Comparison of ENCODE assay signal across 24 cellular contexts in the genomic region with DNA sequence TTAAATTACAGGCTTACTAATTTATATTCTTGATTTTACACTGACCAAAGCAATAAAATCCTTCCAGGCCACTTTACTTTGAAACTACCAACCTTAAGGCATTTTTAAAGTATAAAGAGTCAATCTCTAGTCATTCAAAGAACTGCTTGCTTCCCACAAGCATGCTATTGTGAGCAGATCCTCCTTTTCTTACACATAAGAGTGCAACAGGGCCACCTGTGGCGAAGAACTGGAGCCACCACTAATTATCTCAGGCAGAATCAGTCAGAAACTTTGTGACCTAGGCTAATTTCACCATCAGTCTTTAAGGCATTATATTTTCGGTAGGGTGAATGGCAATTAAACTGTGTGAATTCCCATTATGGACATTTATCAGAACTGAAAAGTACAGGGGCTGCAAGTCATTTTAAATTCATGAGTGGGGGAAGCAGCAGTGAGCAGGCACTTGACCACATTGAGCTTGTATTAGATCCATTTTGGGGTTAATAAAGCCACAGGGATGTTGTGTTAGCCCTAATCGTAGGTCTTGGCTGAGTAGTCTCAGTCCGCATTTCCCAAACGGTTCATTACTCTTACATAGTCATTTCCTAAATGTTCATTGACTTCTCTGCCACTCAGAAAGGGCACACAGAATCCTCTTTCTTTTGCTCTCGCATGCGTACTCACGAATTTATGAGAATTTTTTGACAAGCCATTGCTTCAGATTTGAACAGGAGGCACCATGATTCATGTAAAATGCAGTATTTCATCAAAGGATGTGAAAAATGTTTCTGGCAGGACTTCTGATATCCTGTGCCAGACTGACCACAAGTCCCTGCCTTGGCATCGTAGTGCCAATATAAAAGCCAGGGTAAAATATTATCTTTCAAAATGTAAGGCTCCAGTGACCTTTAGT. TPM values are rescaled to one million over a fixed set of nuclear protein-coding genes. Genes with fewer than 3 reads are reported as not detected.
DNase-seq lines count a peak whose midpoint lies in the region; ATAC-seq, FAIRE-seq and TF ChIP-seq lines count a peak whose summit lies in the region.
"Had no signal": no experiment of that assay in that cellular context is flagged by ENCODE, and none has a peak within 500 bp of the region (broad histone marks: within the 10 kb centered on the region; RNA-seq: fewer than 3 reads in every experiment).

No MANE protein-coding gene starts in this region.

- POLR2A ChIA-PET in H1 (lab: Charles Lee; ENCODE audit: partially characterized antibody): no interaction called here

- TF ChIP-seq RAD21 in H1 (IDR thresholded peaks at IDR 0.05 in 1 of 2, conservative IDR thresholded peaks at IDR 0.05 in 1 of 2; ENCODE audit: low read depth in 2 of 2, low read length in 2 of 2): peak; percentile 11 to 26; a peak in 3 of 4 replicates

- DNase-seq in ELF-1 (ENCODE audit: low read depth, low spot score): peak; percentile 18
- peak; percentile 0 for DNase-seq in M059J (ENCODE audit: low read depth)
- DNase-seq in H1 (ENCODE audit: low read depth in 1 of 2, low spot score in 2 of 2): peak in 1 of 2 experiments; percentile 15
- peak; percentile 64 for DNase-seq in neuronal stem cell (ENCODE audit: low spot score)
- no peak for DNase-seq in MM.1S
- no peak for DNase-seq in NCI-H524 (lab: John Stamatoyannopoulos, UW)
- DNase-seq: activated CD8-positive, alpha-beta T cell treated with anti-CD3 and anti-CD28 coated beads, Interleukin-2, amount 10 ng/mL, durations not matched to agents 7 days and 5 days; activated T-cell treated with anti-CD3 and anti-CD28 coated beads, Interleukin-2, amount 50 U/mL, for 24 hours; CD8-positive, alpha-beta T cell; DMS53; foreskin melanocyte; left colon; NCI-H774; Peyer's patch had no signal

- H3K4me3 ChIP-seq in H1 (ENCODE audit: extremely low read depth in 1 of 4, insufficient read depth in 2 of 4, low read depth in 3 of 4, low read length in 4 of 4): no peak overlapping the region; a peak in 1 of 8 replicates
- no peak overlapping the region for H3K4me3 ChIP-seq in neuronal stem cell (ENCODE audit: low read length in 2 of 2)
- H3K4me3 ChIP-seq in MM.1S (ENCODE audit: low read length): no peak overlapping the region
- H3K4me3 ChIP-seq: Peyer's patch had no signal

- no peaks in the 10 kb centered on the region for H3F3A ChIP-seq in MM.1S (ENCODE audit: insufficient read depth, low read length)

- H3K4me1 ChIP-seq in H1 (replicated peaks in 1 of 4; ENCODE audit: control insufficient read depth in 3 of 4, insufficient read depth in 4 of 4, low read length in 3 of 4): no peaks in the 10 kb centered on the region; a peak in 1 of 7 replicates
- peaks cover 0 to 7% of the 10 kb centered on the region in 2 donors for H3K4me1 ChIP-seq in neuronal stem cell (ENCODE audit: control insufficient read depth in 2 of 2, insufficient read depth in 1 of 2, low read depth in 1 of 2, low read length in 2 of 2)
- H3K4me1 ChIP-seq in MM.1S (ENCODE audit: low read length): no peaks in the 10 kb centered on the region
- H3K4me1 ChIP-seq: Peyer's patch had no signal

- no peak overlapping the region for H3K23ac ChIP-seq in H1 (ENCODE audit: insufficient read length)
- H3K23ac ChIP-seq in neuronal stem cell (ENCODE audit: low read depth, low read length, poor library complexity): no peak overlapping the region

- no peaks in the 10 kb centered on the region for H3K27me3 ChIP-seq in H1 (replicated peaks in 1 of 4; ENCODE audit: control insufficient read depth in 3 of 4, extremely low read depth in 1 of 4, insufficient read depth in 3 of 4, low read length in 3 of 4)
- peaks cover 0 to 23% (median 0%) of the 10 kb centered on the region in 3 experiments for H3K27me3 ChIP-seq in neuronal stem cell (ENCODE audit: control insufficient read depth in 3 of 3, insufficient read depth in 3 of 3, low read depth in 1 of 3, low read length in 3 of 3)
- H3K27me3 ChIP-seq in MM.1S (replicated peaks; ENCODE audit: insufficient read depth, low read length): no peaks in the 10 kb centered on the region
- H3K27me3 ChIP-seq: Peyer's patch had no signal

- no peaks in the 10 kb centered on the region for H3K23me2 ChIP-seq in H1 (ENCODE audit: low read depth, low read length)

- TF ChIP-seq EP300 in H1 (IDR thresholded peaks at IDR 0.05; ENCODE audit: borderline replicate concordance in 1 of 2, low read depth in 2 of 2, low read length in 2 of 2): no peak

- no peak overlapping the region for H4K5ac ChIP-seq in H1 (ENCODE audit: insufficient read length, low read depth, low read length)

- no peak overlapping the region for H2BK20ac ChIP-seq in H1 (ENCODE audit: low read length)

- H4K20me1 ChIP-seq in H1 (replicated peaks in 1 of 2; ENCODE audit: control insufficient read depth in 1 of 2, insufficient read depth in 2 of 2, low read length in 2 of 2): no peaks in the 10 kb centered on the region
- H4K20me1 ChIP-seq in MM.1S (ENCODE audit: insufficient read depth, low read length): no peaks in the 10 kb centered on the region

- no peak overlapping the region for H2BK15ac ChIP-seq in H1 (ENCODE audit: low read length)
- H2BK15ac ChIP-seq in neuronal stem cell (ENCODE audit: low read length): no peak overlapping the region

- H3K36me3 ChIP-seq in H1 (ENCODE audit: control insufficient read depth in 2 of 4, insufficient read depth in 4 of 4, low read length in 3 of 4) (no peaks in the 10 kb centered on the region), neuronal stem cell (replicated peaks in 1 of 2; ENCODE audit: control insufficient read depth in 2 of 2, insufficient read depth in 2 of 2, low read length in 2 of 2) (no peaks in the 10 kb centered on the region), MM.1S (replicated peaks; ENCODE audit: insufficient read depth, low read length) (no peaks in the 10 kb centered on the region)
- H3K36me3 ChIP-seq: Peyer's patch had no signal

- H3K4ac ChIP-seq in H1 (replicated peaks; ENCODE audit: insufficient read length, low read depth, low read length) (no peak overlapping the region), neuronal stem cell (ENCODE audit: low read length) (no peak overlapping the region)

- FAIRE-seq in H1 (lab: Jason Lieb, UNC): peak; percentile 69
- FAIRE-seq: bronchial epithelial cell, GM12891 had no signal

- H4K91ac ChIP-seq in H1 (replicated peaks; ENCODE audit: insufficient read length, low read length) (no peak overlapping the region), neuronal stem cell (ENCODE audit: low read depth, low read length, poor library complexity) (no peak overlapping the region)

- H3K27ac ChIP-seq in H1 (ENCODE audit: low read depth, low read length) (no peak overlapping the region), neuronal stem cell (replicated peaks; ENCODE audit: low read length) (peak overlapping the region; percentile 91), MM.1S (ENCODE audit: low read length) (no peak overlapping the region)
- H3K27ac ChIP-seq: HL-60, Peyer's patch had no signal

- no peak overlapping the region for H2BK12ac ChIP-seq in H1 (ENCODE audit: low read depth, low read length)
- no peak overlapping the region for H2BK12ac ChIP-seq in neuronal stem cell (ENCODE audit: low read length)

- CTCF ChIA-PET in H1 (lab: Charles Lee; ENCODE audit: partially characterized antibody): interaction anchor here (0.9 to 2.3 kb wide), 3 partner anchors 40 to 261 kb away, joined by 3 to 6 read pairs (median 3); partner anchors contain the start of gene NPY2R

- no peak overlapping the region for H3K56ac ChIP-seq in H1 (replicated peaks; ENCODE audit: insufficient read length, low read depth, low read length)

- H2BK5ac ChIP-seq in H1 (ENCODE audit: low read depth, low read length) (no peak overlapping the region), neuronal stem cell (ENCODE audit: low read length) (no peak overlapping the region)

- WGBS in H1 (ENCODE audit: extremely low coverage in 1 of 2, insufficient coverage in 1 of 2, insufficient read length in 1 of 2, insufficient replicate concordance in 2 of 2, low coverage in 1 of 2, low lambda C conversion rate in 2 of 2, missing lambda C conversion rate in 1 of 2), 2 experiments: 82% methylated on average over 9 of the region's 9 CpGs; no CpG with 5 or more reads in 1 of the 2 experiments
- WGBS in neuronal stem cell (ENCODE audit: extremely low coverage in 2 of 2, insufficient read length in 2 of 2, insufficient replicate concordance in 1 of 2), 2 donors: no CpG with 5 or more reads among the region's 9 CpGs

- H3K9me2 ChIP-seq in MM.1S (replicated peaks; ENCODE audit: insufficient read depth, low read length): no peaks in the 10 kb centered on the region

- ATAC-seq in HG03108 (IDR thresholded peaks at IDR 0.05; ENCODE audit: unreplicated experiment): no peak
- no peak for ATAC-seq in HG02970 (IDR thresholded peaks at IDR 0.05; ENCODE audit: low FRiP score, unreplicated experiment)
- ATAC-seq: activated CD8-positive, alpha-beta T cell treated with anti-CD3 and anti-CD28 coated beads, Interleukin-2, amount 10 ng/mL, durations not matched to agents 7 days and 5 days; CD8-positive, alpha-beta T cell; HCT116; left colon had no signal

- H4K8ac ChIP-seq in H1 (ENCODE audit: extremely low read depth, insufficient read depth, low read length) (no peak overlapping the region), neuronal stem cell (ENCODE audit: low read depth, low read length) (no peak overlapping the region)

- H3K18ac ChIP-seq in H1 (ENCODE audit: extremely low read depth, low read length): no peak overlapping the region
- no peak overlapping the region for H3K18ac ChIP-seq in neuronal stem cell (ENCODE audit: low read length)

- no peak overlapping the region for H3K9ac ChIP-seq in H1 (replicated peaks in 1 of 4; ENCODE audit: extremely low read depth in 1 of 4, low read depth in 3 of 4, low read length in 3 of 4)
- H3K9ac ChIP-seq in neuronal stem cell (ENCODE audit: low read depth, low read length, poor library complexity): no peak overlapping the region
- no peak overlapping the region for H3K9ac ChIP-seq in MM.1S (ENCODE audit: low read length)

- H2BK120ac ChIP-seq in H1 (replicated peaks; ENCODE audit: low read depth, low read length) (no peak overlapping the region), neuronal stem cell (ENCODE audit: low read depth, low read length) (no peak overlapping the region)

- no peak for TF ChIP-seq CTCF in H1 (IDR thresholded peaks at IDR 0.05; ENCODE audit: control extremely low read depth in 1 of 3, insufficient read depth in 1 of 3, low read depth in 1 of 3, low read length in 3 of 3)
- no peak for TF ChIP-seq CTCF in MM.1S (IDR thresholded peaks at IDR 0.05; ENCODE audit: low read length)

- no peak for TF ChIP-seq POLR2A in H1 (IDR thresholded peaks at IDR 0.05; ENCODE audit: control extremely low read depth in 1 of 2, low read depth in 2 of 2, low read length in 2 of 2)

- H3K9me3 ChIP-seq in H1 (ENCODE audit: insufficient read depth in 2 of 2, low read depth in 1 of 2, low read length in 1 of 2): no peaks in the 10 kb centered on the region
- H3K9me3 ChIP-seq in neuronal stem cell (replicated peaks in 1 of 2; ENCODE audit: control insufficient read depth in 2 of 2, insufficient read depth in 1 of 2, low read depth in 1 of 2, low read length in 2 of 2): no peaks in the 10 kb centered on the region
- H3K9me3 ChIP-seq in MM.1S (replicated peaks; ENCODE audit: insufficient read depth, low read length): no peaks in the 10 kb centered on the region
- H3K9me3 ChIP-seq: Peyer's patch had no signal

- no peak overlapping the region for H2AK5ac ChIP-seq in H1 (ENCODE audit: low read depth, low read length)
- H2AK5ac ChIP-seq in neuronal stem cell (ENCODE audit: low read depth, low read length): no peak overlapping the region

- H3K14ac ChIP-seq in H1 (ENCODE audit: insufficient read length): no peak overlapping the region
- H3K14ac ChIP-seq in neuronal stem cell (ENCODE audit: low read length): no peak overlapping the region

- H3K79me1 ChIP-seq in H1 (ENCODE audit: low read depth, low read length): no peaks in the 10 kb centered on the region
- H3K79me1 ChIP-seq in neuronal stem cell (ENCODE audit: low read depth, low read length): no peaks in the 10 kb centered on the region

- H3K4me2 ChIP-seq in H1 (ENCODE audit: insufficient read depth in 1 of 2, low read depth in 2 of 2, low read length in 2 of 2) (peak overlapping the region in 1 of 2 experiments; percentile 12; a peak in 2 of 4 replicates), neuronal stem cell (ENCODE audit: insufficient read depth, low read length, poor library complexity, severe bottlenecking) (no peak overlapping the region), MM.1S (ENCODE audit: low read depth, low read length) (no peak overlapping the region)

- H2AFZ ChIP-seq in H1 (ENCODE audit: low read length) (no peak overlapping the region), neuronal stem cell (ENCODE audit: low read length) (no peak overlapping the region), MM.1S (ENCODE audit: low read length) (no peak overlapping the region)

- H3K79me2 ChIP-seq in H1 (ENCODE audit: control insufficient read depth in 1 of 2, insufficient read depth in 2 of 2, low read length in 2 of 2) (no peaks in the 10 kb centered on the region), MM.1S (ENCODE audit: low read length) (no peaks in the 10 kb centered on the region)

RNA-seq across cellular contexts. Expression of gene NPY2R, which starts 39.8 kb away (rescaled TPM):
- not detected in 2 replicates for total RNA-seq in M059J (2014; rRNA removed; shearing (Covaris generic))
- total RNA-seq in H1 (2021; fragmentation: NEBNext Ultra II Directional; extraction: Animal tissue kit (Norgen Biotek cat#: 25700)): 0.34 and 0.41 TPM in 2 replicates
- polyA plus RNA-seq in H1 (2011; rRNA removed): 0.09 and 0.14 TPM in 2 replicates
- polyA plus RNA-seq in H1 (2011; cell fraction: cytosol; rRNA removed): 0.18 TPM
- polyA plus RNA-seq in H1 (2011; cell fraction: nucleus; rRNA removed): 0.19 TPM
- 0.17 to 0.33 TPM (median 0.19 TPM) in 4 replicates for polyA plus RNA-seq in H1 (2012, experiment 1 of 2)
- 0.04 TPM for polyA plus RNA-seq in H1 (2012, experiment 2 of 2)
- 0.39 TPM for polyA plus RNA-seq in H1 (2013, experiment 1 of 2)
- polyA plus RNA-seq in H1 (2013, experiment 2 of 2): 0.46 TPM
- polyA minus RNA-seq in H1 (2011; rRNA and poly(A)+ RNA removed): 0.44 and 0.68 TPM in 2 replicates
- polyA minus RNA-seq in H1 (2011; cell fraction: cytosol; rRNA and poly(A)+ RNA removed): 0.29 TPM
- 0.40 TPM for polyA minus RNA-seq in H1 (2011; cell fraction: nucleus; rRNA and poly(A)+ RNA removed)
- polyA plus RNA-seq in neuronal stem cell (2013, experiment 1 of 2): 10.6 TPM
- 10.5 TPM for polyA plus RNA-seq in neuronal stem cell (2013, experiment 2 of 2)
- total RNA-seq: activated CD8-positive, alpha-beta T cell treated with anti-CD3 and anti-CD28 coated beads, Interleukin-2, amount 10 ng/mL, durations not matched to agents 7 days and 5 days; bronchial epithelial cell; CD8-positive, alpha-beta T cell; mesothelial cell of epicardium; pulmonary artery endothelial cell; SK-MEL-5; T-helper 2 cell treated with Interferon-gamma antibody and Interleukin-4, amounts not matched to agents 100 ng/mL and 5 ng/mL, for 36 hours had no signal

Comparison
In these comparisons a context has a peak if more than half of its experiments do, and no peak if none do; other contexts are left out.
1. DNase-seq: peak in ELF-1 (single experiment), M059J (single experiment) and neuronal stem cell (single experiment); none in MM.1S (single experiment) and NCI-H524 (0 of 2).